8 cellular contexts compared by ENCODE assay signal in genomic region chr6:130885392-130886192, GRCh38. TPM values are rescaled to one million over a fixed set of nuclear protein-coding genes. Genes with fewer than 3 reads are reported as not detected.
DNase-seq lines count a peak whose midpoint lies in the region; ATAC-seq and TF ChIP-seq lines count a peak whose summit lies in the region.

No MANE protein-coding gene starts in this region.

- intact Hi-C loops in activated CD4-positive, alpha-beta memory T cell treated with anti-CD3 and anti-CD28 coated beads for 36 hours (cut with micrococcal nuclease), result loop anchor here (1.0 to 5.0 kb wide), 5 partner anchors 231 to 1027 kb away; partner anchors contain the start of gene MED23

- no peak overlapping the region for H3K4me3 Mint-ChIP-seq in activated CD4-positive, alpha-beta memory T cell treated with anti-CD3 and anti-CD28 coated beads for 36 hours
- no peak overlapping the region for H3K4me3 Mint-ChIP-seq in mesothelial cell of epicardium

- H3K9me3 ChIP-seq in effector memory CD4-positive, alpha-beta T cell (ENCODE audit: control insufficient read depth, low read length), result no peaks in the 10 kb centered on the region

- H3K36me3 Mint-ChIP-seq in activated CD4-positive, alpha-beta memory T cell treated with anti-CD3 and anti-CD28 coated beads for 36 hours, result peaks cover 3% of the 10 kb centered on the region
- peaks cover 3% of the 10 kb centered on the region for H3K36me3 Mint-ChIP-seq in mesothelial cell of epicardium

- H3K27ac Mint-ChIP-seq in activated CD4-positive, alpha-beta memory T cell treated with anti-CD3 and anti-CD28 coated beads for 36 hours, result no peak overlapping the region
- H3K27ac Mint-ChIP-seq in mesothelial cell of epicardium, result no peak overlapping the region

- no peaks in the 10 kb centered on the region for H3K27me3 ChIP-seq in effector memory CD4-positive, alpha-beta T cell (replicated peaks; ENCODE audit: control insufficient read depth, insufficient read depth, low read length, poor library complexity, severe bottlenecking)

- no peaks in the 10 kb centered on the region for H3K27me3 Mint-ChIP-seq in activated CD4-positive, alpha-beta memory T cell treated with anti-CD3 and anti-CD28 coated beads for 36 hours
- no peaks in the 10 kb centered on the region for H3K27me3 Mint-ChIP-seq in mesothelial cell of epicardium (ENCODE audit: low read depth)

- no peaks in the 10 kb centered on the region for H3K9me3 Mint-ChIP-seq in activated CD4-positive, alpha-beta memory T cell treated with anti-CD3 and anti-CD28 coated beads for 36 hours
- no peaks in the 10 kb centered on the region for H3K9me3 Mint-ChIP-seq in mesothelial cell of epicardium

- H3K27ac ChIP-seq in effector memory CD4-positive, alpha-beta T cell (ENCODE audit: insufficient read depth, low read length, poor library complexity, severe bottlenecking), result no peak overlapping the region

- H3K36me3 ChIP-seq in effector memory CD4-positive, alpha-beta T cell (ENCODE audit: control insufficient read depth, insufficient read depth, low read length), result no peaks in the 10 kb centered on the region

- POLR2A ChIA-PET in activated CD4-positive, alpha-beta memory T cell treated with anti-CD3 and anti-CD28 coated beads for 36 hours (lab: Charles Lee), result interaction anchor here (0.8 kb wide), 1 partner anchor 314 kb away, joined by 3 read pairs; no protein-coding TSS in a partner anchor

- ATAC-seq in GM19351 (IDR thresholded peaks at IDR 0.05; ENCODE audit: unreplicated experiment) (peak; percentile 95), HG03460 (IDR thresholded peaks at IDR 0.05; ENCODE audit: unreplicated experiment) (peak; percentile 91)

- CTCF ChIA-PET in activated CD4-positive, alpha-beta memory T cell treated with anti-CD3 and anti-CD28 coated beads for 36 hours (lab: Charles Lee), result interaction anchor here (0.6 to 5.5 kb wide), 46 partner anchors 8 to 745 kb away, joined by 3 to 172 read pairs (median 4); partner anchors contain the start of gene MED23

- H3K4me1 Mint-ChIP-seq in activated CD4-positive, alpha-beta memory T cell treated with anti-CD3 and anti-CD28 coated beads for 36 hours (ENCODE audit: low read depth), result no peaks in the 10 kb centered on the region
- peaks cover 9% of the 10 kb centered on the region for H3K4me1 Mint-ChIP-seq in mesothelial cell of epicardium

- peak; percentile 60 for DNase-seq in CMK (ENCODE audit: low read depth)
- DNase-seq in NCI-H82 treated with DMSO at 0.1 percent for 48 hours (lab: John Stamatoyannopoulos, UW; ENCODE audit: unreplicated experiment), result peak; percentile 49
- DNase-seq in activated CD4-positive, alpha-beta memory T cell treated with anti-CD3 and anti-CD28 coated beads for 36 hours, result peak; percentile 72
- DNase-seq in effector memory CD4-positive, alpha-beta T cell, result peak; percentile 29 to 69 (median 41)
- DNase-seq in mesothelial cell of epicardium (ENCODE audit: low spot score in 2 of 2, unreplicated experiment in 2 of 2), result peak in 1 of 2 experiments; percentile 76
- DNase-seq in stimulated activated CD8-positive, alpha-beta memory T cell treated with anti-CD3 and anti-CD28 coated beads, Interleukin-7, amount 100 ng/mL, for 1 hour (ENCODE audit: low read depth in 2 of 2), result peak; percentile 39 to 45

- peak; percentile 87 for TF ChIP-seq CTCF in mesothelial cell of epicardium (IDR thresholded peaks at IDR 0.05; ENCODE audit: unreplicated experiment)

- H3K4me3 ChIP-seq in effector memory CD4-positive, alpha-beta T cell (ENCODE audit: insufficient read depth, low read depth, low read length, poor library complexity, severe bottlenecking), result no peak overlapping the region

- H3K4me1 ChIP-seq in effector memory CD4-positive, alpha-beta T cell (ENCODE audit: control insufficient read depth, insufficient read depth, low read length, poor library complexity, severe bottlenecking), result no peaks in the 10 kb centered on the region

RNA-seq across cellular contexts. Expression of gene SMLR1, which starts 58.4 kb away (rescaled TPM):
- not detected for total RNA-seq in activated CD4-positive, alpha-beta memory T cell treated with anti-CD3 and anti-CD28 coated beads for 36 hours
- not detected in 3 replicates for total RNA-seq in mesothelial cell of epicardium
